In the genomic region with DNA sequence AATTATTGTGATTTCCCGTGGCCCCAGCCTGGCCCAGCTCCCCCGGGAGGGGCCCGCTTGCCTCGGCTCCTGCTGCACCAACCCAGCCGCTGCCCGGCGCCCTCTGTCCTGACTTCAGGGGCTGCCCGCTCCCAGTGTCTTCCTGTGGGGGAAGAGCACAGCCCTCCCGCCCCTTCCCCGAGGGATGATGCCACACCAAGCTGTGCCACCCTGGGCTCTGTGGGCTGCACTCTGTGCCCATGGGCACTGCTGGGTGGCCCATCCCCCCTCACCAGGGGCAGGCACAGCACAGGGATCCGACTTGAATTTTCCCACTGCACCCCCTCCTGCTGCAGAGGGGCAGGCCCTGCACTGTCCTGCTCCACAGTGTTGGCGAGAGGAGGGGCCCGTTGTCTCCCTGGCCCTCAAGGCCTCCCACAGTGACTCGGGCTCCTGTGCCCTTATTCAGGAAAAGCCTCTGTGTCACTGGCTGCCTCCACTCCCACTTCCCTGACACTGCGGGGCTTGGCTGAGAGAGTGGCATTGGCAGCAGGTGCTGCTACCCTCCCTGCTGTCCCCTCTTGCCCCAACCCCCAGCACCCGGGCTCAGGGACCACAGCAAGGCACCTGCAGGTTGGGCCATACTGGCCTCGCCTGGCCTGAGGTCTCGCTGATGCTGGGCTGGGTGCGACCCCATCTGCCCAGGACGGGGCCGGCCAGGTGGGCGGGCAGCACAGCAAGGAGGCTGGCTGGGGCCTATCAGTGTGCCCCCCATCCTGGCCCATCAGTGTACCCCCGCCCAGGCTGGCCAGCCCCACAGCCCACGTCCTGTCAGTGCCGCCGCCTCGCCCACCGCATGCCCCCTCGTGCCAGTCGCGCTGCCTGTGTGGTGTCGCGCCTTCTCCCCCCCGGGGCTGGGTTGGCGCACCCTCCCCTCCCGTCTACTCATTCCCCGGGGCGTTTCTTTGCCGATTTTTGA, we compare ENCODE assay signal across 10 cellular contexts. TPM values are rescaled to one million over a fixed set of nuclear protein-coding genes. Genes with fewer than 3 reads are reported as not detected.
DNase-seq lines count a peak whose midpoint lies in the region; ATAC-seq lines count a peak whose summit lies in the region.
"Had no signal": no experiment of that assay in that cellular context is flagged by ENCODE, and none has a peak within 500 bp of the region (broad histone marks: within the 10 kb centered on the region; RNA-seq: fewer than 3 reads in every experiment).

No MANE protein-coding gene starts in this region.

- H3K9me3 Mint-ChIP-seq in naive B cell: no peaks in the 10 kb centered on the region

- H3K36me3 ChIP-seq in BLaER1 (peaks cover 75% of the 10 kb centered on the region), NT2/D1 (ENCODE audit: insufficient read depth, insufficient read length, low read length) (peaks cover 75% of the 10 kb centered on the region)

- peaks cover 29 to 44% (median 33%) of the 10 kb centered on the region in 3 donors for H3K4me1 Mint-ChIP-seq in naive B cell

- H3K27ac Mint-ChIP-seq in naive B cell: peak overlapping the region in 5 of 6 donors; percentile 36 to 99 (median 98)

- H3K4me1 ChIP-seq in BLaER1 (peaks cover 86% of the 10 kb centered on the region), NT2/D1 (ENCODE audit: insufficient read depth, insufficient read length) (peaks cover 27% of the 10 kb centered on the region)

- H3K27me3 ChIP-seq in BLaER1 (no peaks in the 10 kb centered on the region), NT2/D1 (ENCODE audit: insufficient read depth, insufficient read length) (no peaks in the 10 kb centered on the region)
- H3K27me3 ChIP-seq: MG63 had no signal

- H3K9me3 ChIP-seq in BLaER1 (no peaks in the 10 kb centered on the region), NT2/D1 (ENCODE audit: insufficient read depth, low read length) (no peaks in the 10 kb centered on the region)
- H3K9me3 ChIP-seq: MG63 had no signal

- H3K4me3 Mint-ChIP-seq in naive B cell: peak overlapping the region in 3 of 8 donors; percentile 54 to 79 (median 79)

- DNase-seq in NT2/D1 (ENCODE audit: low read depth, low spot score) (no peak), caudate nucleus (lab: John Stamatoyannopoulos, UW) (no peak), naive B cell (no peak), HK-2 (ENCODE audit: unreplicated experiment) (no peak)
- DNase-seq in activated effector memory CD4-positive, alpha-beta T cell treated with anti-CD3 and anti-CD28 coated beads, Interleukin-2, amount 50 U/mL, for 16 hours: no peak
- no peak for DNase-seq in stimulated activated CD4-positive, alpha-beta T cell treated with anti-CD3 and anti-CD28 coated beads, Interleukin-12 subunit alpha, Interleukin-12 subunit beta, amount 100 ng/mL, for 4 hours
- DNase-seq: MG63, SHP77 treated with DMSO at 0.1 percent for 48 hours had no signal

- H3K27me3 Mint-ChIP-seq in naive B cell: no peaks in the 10 kb centered on the region

- H3K9ac ChIP-seq in BLaER1 (peak overlapping the region; percentile 100), NT2/D1 (ENCODE audit: insufficient read length, low read depth) (peak overlapping the region; percentile 46)

- H3K4me3 ChIP-seq in BLaER1: peak overlapping the region; percentile 51
- no peak overlapping the region for H3K4me3 ChIP-seq in NT2/D1 (ENCODE audit: insufficient read length, low read depth)
- H3K4me3 ChIP-seq: MG63 had no signal

- H3K36me3 Mint-ChIP-seq in naive B cell: peaks cover 0 to 8% of the 10 kb centered on the region in 2 donors

- ATAC-seq in naive B cell (ENCODE audit: low read depth in 2 of 2) (no peak), GM18909 (IDR thresholded peaks at IDR 0.05; ENCODE audit: poor library complexity, unreplicated experiment) (no peak)

- peaks cover 11% of the 10 kb centered on the region; the same call in 1 of the 2 replicates for H4K20me1 ChIP-seq in BLaER1

- H3K4me2 ChIP-seq in BLaER1: peak overlapping the region; percentile 99

- peak overlapping the region; percentile 100 for H3K27ac ChIP-seq in BLaER1
- peak overlapping the region; percentile 95 for H3K27ac ChIP-seq in caudate nucleus (ENCODE audit: low read depth, low read length)

RNA-seq across cellular contexts. Expression of a gene that starts 3.3 kb away (rescaled TPM):
- 10 to 100 TPM in 2 of 6 donors, 1 to 10 TPM in 4; 3.5 to 18.4 (median 8.4) TPM for polyA plus RNA-seq in naive B cell (ENCODE audit: low read depth in 6 of 6)

RNA-seq across cellular contexts. Expression of a gene that starts 17.5 kb away (rescaled TPM):
- polyA plus RNA-seq in naive B cell (ENCODE audit: low read depth in 6 of 6): under 1 TPM in 1 of 6 donors, not detected in 5; 0.18 TPM

RNA-seq across cellular contexts. Expression of a gene that starts 19.5 kb away (rescaled TPM):
- 10 to 100 TPM; 17.9 to 63.4 (median 31.7) TPM for polyA plus RNA-seq in naive B cell (ENCODE audit: low read depth in 6 of 6)
